17 cellular contexts compared by ENCODE assay signal in the genomic region with DNA sequence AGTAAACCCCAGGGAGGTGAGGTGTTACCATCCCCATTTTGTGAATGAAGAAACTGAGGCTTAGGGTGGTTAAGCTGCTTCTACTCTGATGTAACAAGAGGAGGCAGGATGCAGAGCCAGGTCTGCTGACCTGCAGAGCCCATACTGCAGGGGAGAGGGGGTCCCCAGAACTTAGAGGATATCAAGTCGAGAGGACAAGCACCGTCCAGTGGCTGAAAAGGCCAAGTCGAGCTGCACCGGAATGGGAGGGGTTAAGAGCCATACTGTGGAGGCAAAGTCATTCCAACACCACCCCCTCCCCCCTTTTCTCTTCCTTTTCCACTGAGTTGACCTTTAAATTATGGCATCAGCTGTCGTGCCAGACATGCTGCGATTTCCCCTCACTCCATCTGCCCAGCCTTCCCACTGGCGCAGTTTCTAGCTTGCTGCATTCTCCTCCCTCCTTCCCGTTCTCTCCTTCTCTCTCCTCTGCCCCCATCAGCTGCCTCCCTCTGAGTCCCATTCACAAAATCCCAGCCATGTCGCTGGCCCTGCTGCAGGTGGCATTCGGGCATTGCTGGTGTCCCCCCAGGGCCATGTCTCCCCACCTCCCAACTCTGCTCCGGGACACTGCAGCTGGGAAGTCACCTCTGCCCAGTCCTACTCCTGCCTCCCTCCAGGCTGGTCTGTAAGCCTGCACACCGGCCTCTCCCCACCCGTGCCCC.
A peak's percentile ranks its signal among the peaks of the same experiment; 100 is the strongest.
DNase-seq lines count a peak whose midpoint lies in the region; ATAC-seq, FAIRE-seq and TF ChIP-seq lines count a peak whose summit lies in the region.
"Had no signal": no experiment of that assay in that cellular context is flagged by ENCODE, and none has a peak within 500 bp of the region (broad histone marks: within the 10 kb centered on the region; RNA-seq: fewer than 3 reads in every experiment).

No MANE protein-coding gene starts in this region.

- H3K27ac ChIP-seq in testis, result no peak overlapping the region
- H3K27ac ChIP-seq: BLaER1, PC-9 had no signal

- 84 to 85% methylated on average over 13 of the region's 13 CpGs for WGBS in testis, 2 donors

- TF ChIP-seq POLR2A in testis (IDR thresholded peaks at IDR 0.05), result no peak

- peaks cover 9% of the 10 kb centered on the region for H3K27me3 Mint-ChIP-seq in brain
- H3K27me3 Mint-ChIP-seq in stimulated activated naive CD8-positive, alpha-beta T cell treated with anti-CD3 and anti-CD28 coated beads, Interleukin-15, amount 100 ng/mL, for 72 hours, result peaks cover 11% of the 10 kb centered on the region

- no peak overlapping the region for H3K4me3 ChIP-seq in testis
- H3K4me3 ChIP-seq: BLaER1, PC-9 had no signal

- H3K36me3 Mint-ChIP-seq in brain, result no peaks in the 10 kb centered on the region
- H3K36me3 Mint-ChIP-seq: CD8-positive, alpha-beta memory T cell had no signal

- TF ChIP-seq CTCF in brain (conservative IDR thresholded peaks at IDR 0.05), result no peak
- TF ChIP-seq CTCF in testis (IDR thresholded peaks at IDR 0.05), result no peak

- no peak for FAIRE-seq in GM19239 (lab: Jason Lieb, UNC)
- FAIRE-seq: HepG2 had no signal

- ATAC-seq in stimulated activated naive CD8-positive, alpha-beta T cell treated with anti-CD3 and anti-CD28 coated beads, Interleukin-15, amount 100 ng/mL, for 72 hours, result no peak
- no peak for ATAC-seq in GM21786 (IDR thresholded peaks at IDR 0.05; ENCODE audit: unreplicated experiment)
- ATAC-seq: HepG2 had no signal

- H3K9me3 ChIP-seq in testis, result no peaks in the 10 kb centered on the region
- H3K9me3 ChIP-seq: BLaER1 had no signal

- no peaks in the 10 kb centered on the region for H3K27me3 ChIP-seq in testis
- H3K27me3 ChIP-seq: BLaER1 had no signal

- peaks cover 0 to 4% (median 0%) of the 10 kb centered on the region in 5 experiments for H3K9me3 Mint-ChIP-seq in brain
- H3K9me3 Mint-ChIP-seq in stimulated activated naive CD8-positive, alpha-beta T cell treated with anti-CD3 and anti-CD28 coated beads, Interleukin-15, amount 100 ng/mL, for 72 hours, result no peaks in the 10 kb centered on the region
- H3K9me3 Mint-ChIP-seq: CD8-positive, alpha-beta memory T cell; H9 had no signal

- peaks cover 13% of the 10 kb centered on the region for H3K4me1 ChIP-seq in testis

- no peaks in the 10 kb centered on the region for H3K36me3 ChIP-seq in testis (ENCODE audit: low read depth, missing control alignments)
- H3K36me3 ChIP-seq: BLaER1 had no signal

- peak; percentile 33 for DNase-seq in activated CD8-positive, alpha-beta memory T cell treated with anti-CD3 and anti-CD28 coated beads, Interleukin-2, amount 50 U/mL, for 48 hours
- no peak for DNase-seq in activated CD8-positive, alpha-beta memory T cell treated with anti-CD3 and anti-CD28 coated beads, Interleukin-2, amount 50 U/mL, for 4 hours
- DNase-seq in mesenteric fat pad (ENCODE audit: low spot score), result peak; percentile 75
- DNase-seq in testis, result peak; percentile 12
- DNase-seq in stimulated activated naive CD8-positive, alpha-beta T cell treated with anti-CD3 and anti-CD28 coated beads, Interleukin-15, amount 100 ng/mL, for 72 hours, result no peak
- DNase-seq in GM19239 (ENCODE audit: insufficient read length, low spot score), result no peak
- DNase-seq: 8988T; CD8-positive, alpha-beta memory T cell; H9; Karpas-422; NCI-H1417 treated with DMSO at 0.1 percent for 48 hours; NCI-H2081; PC-9 had no signal

- H3K4me3 Mint-ChIP-seq in brain, result peak overlapping the region in 3 of 5 experiments; percentile 26 to 48 (median 33)
- H3K4me3 Mint-ChIP-seq in stimulated activated naive CD8-positive, alpha-beta T cell treated with anti-CD3 and anti-CD28 coated beads, Interleukin-15, amount 100 ng/mL, for 72 hours, result no peak overlapping the region
- H3K4me3 Mint-ChIP-seq: CD8-positive, alpha-beta memory T cell; H9 had no signal

- peak overlapping the region in 4 of 5 experiments; percentile 52 to 95 (median 62) for H3K27ac Mint-ChIP-seq in brain
- H3K27ac Mint-ChIP-seq in stimulated activated naive CD8-positive, alpha-beta T cell treated with anti-CD3 and anti-CD28 coated beads, Interleukin-15, amount 100 ng/mL, for 72 hours, result peak overlapping the region in 1 of 2 donors; percentile 31
- H3K27ac Mint-ChIP-seq: CD8-positive, alpha-beta memory T cell; H9 had no signal

- H3K4me1 Mint-ChIP-seq in brain, result peaks cover 17% of the 10 kb centered on the region
- H3K4me1 Mint-ChIP-seq in stimulated activated naive CD8-positive, alpha-beta T cell treated with anti-CD3 and anti-CD28 coated beads, Interleukin-15, amount 100 ng/mL, for 72 hours, result no peaks in the 10 kb centered on the region
- H3K4me1 Mint-ChIP-seq: CD8-positive, alpha-beta memory T cell had no signal

- intact Hi-C loops in testis (cut with DNase I; ENCODE audit: low total_unique reads), result loop anchor here (5.0 to 10.0 kb wide), 2 partner anchors 245 to 347 kb away; partner anchors contain the start of gene CYP26B1

Comparison
In these comparisons a context has a peak if more than half of its experiments do, and no peak if none do; other contexts are left out.
1. DNase-seq: peak in activated CD8-positive, alpha-beta memory T cell treated with anti-CD3 and anti-CD28 coated beads, Interleukin-2, amount 50 U/mL, for 48 hours (single experiment), mesenteric fat pad (single experiment) and testis (single experiment); none in activated CD8-positive, alpha-beta memory T cell treated with anti-CD3 and anti-CD28 coated beads, Interleukin-2, amount 50 U/mL, for 4 hours (single experiment), stimulated activated naive CD8-positive, alpha-beta T cell treated with anti-CD3 and anti-CD28 coated beads, Interleukin-15, amount 100 ng/mL, for 72 hours (0 of 2) and GM19239 (single experiment).
2. H3K4me3 Mint-ChIP-seq: peak in brain (3 of 5); none in stimulated activated naive CD8-positive, alpha-beta T cell treated with anti-CD3 and anti-CD28 coated beads, Interleukin-15, amount 100 ng/mL, for 72 hours (0 of 2).